Comparison of ENCODE assay signal across 13 cellular contexts in the genomic region with DNA sequence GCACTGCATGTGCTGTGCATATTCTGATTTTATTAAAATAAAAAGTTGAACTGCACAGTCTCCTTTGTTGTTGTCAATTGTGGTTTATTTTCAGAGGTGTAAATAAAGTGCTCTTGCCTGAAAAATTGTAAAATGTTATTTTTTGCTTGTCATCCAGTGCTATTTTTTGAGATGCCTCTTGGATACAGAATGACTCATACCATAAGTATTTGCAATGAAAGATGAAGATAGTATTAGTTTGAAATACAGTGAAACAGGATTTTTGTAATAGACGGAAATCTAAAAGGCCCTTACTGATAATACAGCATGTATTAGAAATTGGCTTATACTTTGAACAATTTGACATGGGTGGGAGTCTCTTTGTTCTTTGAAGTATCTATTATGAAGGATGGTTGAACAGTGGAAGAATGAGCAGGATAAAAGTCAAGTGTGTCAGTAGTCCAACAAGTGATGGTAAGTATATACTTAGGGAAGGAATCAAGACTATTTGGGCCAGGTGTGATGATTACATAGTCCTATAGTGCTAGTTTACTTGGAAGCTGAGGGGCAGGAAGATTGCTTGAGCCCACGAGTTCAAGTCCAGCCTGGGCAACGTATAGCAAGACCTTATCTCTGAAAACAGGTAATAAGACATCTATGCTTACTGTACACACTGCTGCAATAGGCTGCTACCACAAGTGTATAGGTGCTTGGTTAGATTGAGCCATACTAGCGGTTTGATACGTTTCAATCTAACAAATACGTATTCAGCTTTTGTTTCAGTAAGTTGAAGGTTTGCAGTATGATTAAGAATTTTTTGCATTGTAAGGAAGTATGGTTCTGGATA. TPM values are rescaled to one million over a fixed set of nuclear protein-coding genes. Genes with fewer than 3 reads are reported as not detected.
DNase-seq lines count a peak whose midpoint lies in the region; TF ChIP-seq lines count a peak whose summit lies in the region.
"Had no signal": no experiment of that assay in that cellular context is flagged by ENCODE, and none has a peak within 500 bp of the region (broad histone marks: within the 10 kb centered on the region; RNA-seq: fewer than 3 reads in every experiment).

No MANE protein-coding gene starts in this region.

- no peaks in the 10 kb centered on the region for H3K9me3 ChIP-seq in cardiac muscle cell (ENCODE audit: low read depth)
- H3K9me3 ChIP-seq in subcutaneous abdominal adipose tissue (ENCODE audit: control insufficient read depth in 5 of 5, low read length in 5 of 5), result no peaks in the 10 kb centered on the region
- H3K9me3 ChIP-seq: tibial nerve had no signal

- no peak overlapping the region for H3K27ac ChIP-seq in cardiac muscle cell
- H3K27ac ChIP-seq in subcutaneous abdominal adipose tissue (ENCODE audit: low read depth, low read length), result peak overlapping the region; percentile 5
- peak overlapping the region in 1 of 2 donors; percentile 12 for H3K27ac ChIP-seq in coronary artery
- H3K27ac ChIP-seq: KMS-11, tibial nerve had no signal

- intact Hi-C loops in cardiac septum (cut with DNase I), result no loop called here

- H3K36me3 ChIP-seq in cardiac muscle cell (peaks cover 43% of the 10 kb centered on the region), subcutaneous abdominal adipose tissue (ENCODE audit: control insufficient read depth in 5 of 5, insufficient read depth in 5 of 5, low read length in 5 of 5) (peaks cover 39 to 53% (median 46%) of the 10 kb centered on the region in 5 donors)

- H3K4me3 ChIP-seq in cardiac muscle cell, result no peak overlapping the region
- H3K4me3 ChIP-seq in fibroblast of villous mesenchyme (ENCODE audit: low read depth, low read length), result no peak overlapping the region
- no peak overlapping the region for H3K4me3 ChIP-seq in subcutaneous abdominal adipose tissue (ENCODE audit: low read depth in 1 of 5, low read length in 5 of 5)
- no peak overlapping the region for H3K4me3 ChIP-seq in coronary artery
- H3K4me3 ChIP-seq: tibial nerve had no signal

- H3K9ac ChIP-seq in subcutaneous abdominal adipose tissue (ENCODE audit: low read length in 5 of 5), result no peak overlapping the region
- H3K9ac ChIP-seq: KMS-11 had no signal

- TF ChIP-seq CTCF in cardiac muscle cell (IDR thresholded peaks at IDR 0.05; ENCODE audit: low read depth, low read length) (no peak), fibroblast of villous mesenchyme (IDR thresholded peaks at IDR 0.05; ENCODE audit: insufficient read depth, low read depth, low read length) (no peak), coronary artery (IDR thresholded peaks at IDR 0.05) (no peak)

- H3K4me1 ChIP-seq in cardiac muscle cell (ENCODE audit: low read depth) (no peaks in the 10 kb centered on the region), subcutaneous abdominal adipose tissue (ENCODE audit: control insufficient read depth in 5 of 5, insufficient read depth in 5 of 5, low read length in 5 of 5) (peaks cover 0 to 2% (median 0%) of the 10 kb centered on the region in 5 donors)
- H3K4me1 ChIP-seq: tibial nerve had no signal

- H3K27me3 ChIP-seq in cardiac muscle cell (no peaks in the 10 kb centered on the region), subcutaneous abdominal adipose tissue (ENCODE audit: control insufficient read depth in 5 of 5, insufficient read depth in 4 of 5, low read length in 5 of 5) (no peaks in the 10 kb centered on the region)
- H3K27me3 ChIP-seq: tibial nerve had no signal

- DNase-seq in cardiac muscle cell (ENCODE audit: low read depth in 1 of 2, low spot score in 1 of 2) (peak; percentile 15 to 29), cardiac septum (ENCODE audit: low spot score) (no peak), RKO (ENCODE audit: low spot score) (peak; percentile 37), fibroblast of villous mesenchyme (ENCODE audit: low read depth) (peak; percentile 41), coronary artery (ENCODE audit: low spot score) (no peak), NOMO-1 (lab: John Stamatoyannopoulos, UW; ENCODE audit: unreplicated experiment in 2 of 2) (no peak)
- no peak for DNase-seq in stimulated activated CD4-positive, alpha-beta T cell treated with anti-CD3 and anti-CD28 coated beads, Interleukin-15, amount 100 ng/mL, for 24 hours
- DNase-seq: anterior cingulate cortex, DMS79, NCI-H524 treated with DMSO at 0.1 percent for 48 hours had no signal

RNA-seq across cellular contexts. Expression of a gene that starts 16.4 kb away (rescaled TPM):
- total RNA-seq in cardiac muscle cell (140 and 161 TPM in 2 replicates), cardiac septum (214 TPM), fibroblast of villous mesenchyme (186 and 270 TPM in 2 replicates)
- 79.4 and 95.5 TPM in 2 replicates for polyA plus RNA-seq in cardiac muscle cell

Comparison
In these comparisons a context has a peak if more than half of its experiments do, and no peak if none do; other contexts are left out.
1. DNase-seq: peak in cardiac muscle cell (2 of 2), RKO (single experiment) and fibroblast of villous mesenchyme (single experiment); none in cardiac septum (single experiment), coronary artery (single experiment), stimulated activated CD4-positive, alpha-beta T cell treated with anti-CD3 and anti-CD28 coated beads, Interleukin-15, amount 100 ng/mL, for 24 hours (single experiment) and NOMO-1 (0 of 2).